ENCODE assay signal across 1 cellular context in the genomic region with DNA sequence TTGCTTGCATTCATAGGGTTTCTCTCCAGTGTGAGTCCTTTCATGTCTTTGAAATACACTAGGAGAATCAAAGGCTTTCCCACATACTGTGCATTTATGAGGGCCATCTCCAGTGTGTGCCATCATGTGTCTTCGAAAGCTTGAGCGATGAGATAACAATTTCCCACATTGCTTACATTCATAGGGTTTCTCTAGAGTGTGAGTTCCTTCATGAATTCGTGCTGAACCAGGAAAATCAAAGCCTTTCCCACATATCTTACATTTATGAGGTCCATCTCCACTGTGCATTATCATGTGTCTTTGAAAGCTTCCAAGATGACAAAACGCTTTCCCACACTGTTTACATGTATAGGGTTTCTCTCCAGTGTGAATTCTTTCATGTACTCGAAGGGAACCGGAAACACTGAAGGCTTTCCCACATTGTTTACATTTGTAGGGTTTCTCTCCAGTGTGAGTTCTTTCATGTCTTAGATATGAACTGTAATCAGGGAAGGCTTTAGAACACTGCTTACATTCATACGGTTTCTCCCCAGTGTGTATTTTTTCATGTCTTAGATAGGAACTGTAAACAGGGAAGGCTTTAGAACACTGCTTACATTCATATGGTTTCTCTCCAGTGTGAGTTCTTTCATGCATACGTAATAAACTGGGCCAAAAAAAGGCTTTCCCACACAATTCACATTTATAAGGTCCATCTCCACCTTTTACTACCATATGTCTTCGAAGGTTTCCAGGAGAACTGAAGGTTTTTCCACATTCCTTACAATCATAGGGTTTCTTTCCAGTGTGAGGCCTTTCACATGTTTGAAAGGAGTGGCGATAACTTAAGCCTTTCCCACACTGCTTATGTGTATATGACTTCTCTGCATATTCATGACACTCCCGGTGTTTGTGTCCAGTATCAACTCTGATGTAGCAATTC.
TF ChIP-seq lines count a peak whose summit lies in the region.

No MANE protein-coding gene starts in this region.

TF ChIP-seq in HCT116, 20 proteins besides CTCF, POLR2A, EP300 and RAD21:
- no peak for TF ChIP-seq CEBPB (IDR thresholded peaks at IDR 0.05; ENCODE audit: low read depth)
- TF ChIP-seq ZNF274 (IDR thresholded peaks at IDR 0.05; ENCODE audit: low read depth, low read length), result peak; percentile 38
